ENCODE assay signal across 26 cellular contexts in the genomic region with DNA sequence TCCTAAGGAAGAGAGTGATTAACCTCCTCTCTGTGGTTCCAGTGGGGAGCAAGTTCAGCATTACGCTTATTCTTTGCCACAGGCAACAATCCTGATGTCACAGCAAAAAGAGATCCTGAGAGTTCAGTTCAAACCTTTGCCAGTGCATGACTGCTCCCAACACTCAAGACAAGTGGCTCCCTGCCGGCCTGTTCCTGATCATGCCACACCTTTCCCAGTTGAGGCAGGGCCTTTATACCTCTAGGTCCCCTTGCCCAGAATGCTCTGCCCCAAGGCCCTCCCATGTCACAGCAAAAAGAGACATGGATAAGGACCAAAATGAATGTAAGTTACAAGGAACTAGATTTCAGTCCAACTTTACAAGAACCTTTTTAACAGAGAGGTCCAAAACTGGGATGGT. TPM values are rescaled to one million over a fixed set of nuclear protein-coding genes. Genes with fewer than 3 reads are reported as not detected.
DNase-seq lines count a peak whose midpoint lies in the region; ATAC-seq and TF ChIP-seq lines count a peak whose summit lies in the region.
"Had no signal": no experiment of that assay in that cellular context is flagged by ENCODE, and none has a peak within 500 bp of the region (broad histone marks: within the 10 kb centered on the region; RNA-seq: fewer than 3 reads in every experiment).

No MANE protein-coding gene starts in this region.

- H3K4me3 Mint-ChIP-seq in stimulated activated effector memory CD8-positive, alpha-beta T cell treated with anti-CD3 and anti-CD28 coated beads, Interleukin-12 subunit alpha, Interleukin-12 subunit beta, amount 100 ng/mL, for 72 hours = no peak overlapping the region
- H3K4me3 Mint-ChIP-seq: CD14-positive monocyte; CD4-positive, alpha-beta memory T cell; CD8-positive, alpha-beta memory T cell had no signal

- no peaks in the 10 kb centered on the region for H3K4me1 Mint-ChIP-seq in stimulated activated effector memory CD8-positive, alpha-beta T cell treated with anti-CD3 and anti-CD28 coated beads, Interleukin-12 subunit alpha, Interleukin-12 subunit beta, amount 100 ng/mL, for 72 hours
- H3K4me1 Mint-ChIP-seq: CD4-positive, CD25-positive, alpha-beta regulatory T cell; CD8-positive, alpha-beta memory T cell had no signal

- peak overlapping the region; percentile 21 for H3K27ac Mint-ChIP-seq in stimulated activated effector memory CD8-positive, alpha-beta T cell treated with anti-CD3 and anti-CD28 coated beads, Interleukin-12 subunit alpha, Interleukin-12 subunit beta, amount 100 ng/mL, for 72 hours
- H3K27ac Mint-ChIP-seq: CD4-positive, CD25-positive, alpha-beta regulatory T cell; CD8-positive, alpha-beta memory T cell had no signal

- H3K27ac ChIP-seq in left ventricle myocardium inferior (replicated peaks) (no peak overlapping the region), right cardiac atrium (ENCODE audit: low read length) (no peak overlapping the region)
- H3K27ac ChIP-seq: BLaER1 had no signal

- H3K9me3 ChIP-seq in left ventricle myocardium inferior (replicated peaks) = no peaks in the 10 kb centered on the region
- H3K9me3 ChIP-seq in right cardiac atrium (ENCODE audit: control insufficient read depth, low read length) = no peaks in the 10 kb centered on the region
- H3K9me3 ChIP-seq: BE2C had no signal

- WGBS in right cardiac atrium = 79% methylated on average over 2 of the region's 2 CpGs

- H3K9me3 Mint-ChIP-seq in stimulated activated effector memory CD8-positive, alpha-beta T cell treated with anti-CD3 and anti-CD28 coated beads, Interleukin-12 subunit alpha, Interleukin-12 subunit beta, amount 100 ng/mL, for 72 hours = no peaks in the 10 kb centered on the region
- H3K9me3 Mint-ChIP-seq: CD14-positive monocyte; CD4-positive, alpha-beta memory T cell; CD4-positive, CD25-positive, alpha-beta regulatory T cell; CD8-positive, alpha-beta memory T cell had no signal

- H3K4me3 ChIP-seq in left ventricle myocardium inferior (no peak overlapping the region), right cardiac atrium (ENCODE audit: low read length) (no peak overlapping the region)
- H3K4me3 ChIP-seq: BLaER1, GM12878 had no signal

- H3K4me1 ChIP-seq in left ventricle myocardium inferior (peaks cover 23% of the 10 kb centered on the region), right cardiac atrium (ENCODE audit: control insufficient read depth, insufficient read depth, low read length) (no peaks in the 10 kb centered on the region)
- H3K4me1 ChIP-seq: BE2C, BLaER1 had no signal

- ATAC-seq in Right ventricle myocardium superior (ENCODE audit: poor library complexity) (peak; percentile 81), left ventricle myocardium superior (peak; percentile 89), right cardiac atrium (no peak)
- ATAC-seq in stimulated activated effector memory CD8-positive, alpha-beta T cell treated with anti-CD3 and anti-CD28 coated beads, Interleukin-12 subunit alpha, Interleukin-12 subunit beta, amount 100 ng/mL, for 72 hours = no peak
- ATAC-seq: GM12878 had no signal

- intact Hi-C loops in Right ventricle myocardium superior (cut with DNase I) (no loop called here), left ventricle myocardium inferior (cut with micrococcal nuclease) (no loop called here), left ventricle myocardium superior (cut with micrococcal nuclease) (no loop called here), right cardiac atrium (cut with DNase I) (no loop called here)

- H3K36me3 ChIP-seq in left ventricle myocardium inferior = peaks cover 65% of the 10 kb centered on the region

- H3K36me3 Mint-ChIP-seq in stimulated activated effector memory CD8-positive, alpha-beta T cell treated with anti-CD3 and anti-CD28 coated beads, Interleukin-12 subunit alpha, Interleukin-12 subunit beta, amount 100 ng/mL, for 72 hours = peaks cover 39% of the 10 kb centered on the region

- DNase-seq in Right ventricle myocardium superior (no peak), left ventricle myocardium inferior (no peak), left ventricle myocardium superior (peak; percentile 61), right cardiac atrium (no peak)
- no peak for DNase-seq in stimulated activated effector memory CD8-positive, alpha-beta T cell treated with anti-CD3 and anti-CD28 coated beads, Interleukin-12 subunit alpha, Interleukin-12 subunit beta, amount 100 ng/mL, for 72 hours (ENCODE audit: low spot score in 2 of 2)
- DNase-seq in activated CD8-positive, alpha-beta memory T cell treated with anti-CD3 and anti-CD28 coated beads, Interleukin-2, amount 50 U/mL, for 4 hours = no peak
- DNase-seq: 8988T; ACHN; BE2C; C1 segment of cervical spinal cord; CD4-positive, alpha-beta memory T cell; CD4-positive, CD25-positive, alpha-beta regulatory T cell; CD8-positive, alpha-beta memory T cell; COR-L47; DMS 273 treated with DMSO at 0.1 percent for 48 hours; DMS153; DMS53; DMS79; DND-41; EL; GDM1 had no signal

- H3K27me3 ChIP-seq in left ventricle myocardium inferior (ENCODE audit: low read depth) = no peaks in the 10 kb centered on the region
- no peaks in the 10 kb centered on the region for H3K27me3 ChIP-seq in right cardiac atrium (ENCODE audit: control insufficient read depth, insufficient read depth)
- H3K27me3 ChIP-seq: BE2C, BLaER1 had no signal

- no peak for TF ChIP-seq CTCF in left ventricle myocardium inferior (IDR thresholded peaks at IDR 0.05; ENCODE audit: borderline replicate concordance)

RNA-seq across cellular contexts. Expression of gene ARHGAP23, which starts 31.0 kb away (rescaled TPM):
- 58.3 TPM for total RNA-seq in Right ventricle myocardium superior
- total RNA-seq in left ventricle myocardium inferior = 60.8 TPM
- total RNA-seq in left ventricle myocardium superior = 70.3 TPM
- 10 to 100 TPM; 61.8 to 96.9 (median 77.4) TPM for total RNA-seq in right cardiac atrium
- 40.7 TPM for polyA plus RNA-seq in right cardiac atrium
- total RNA-seq: CD4-positive, alpha-beta memory T cell had no signal
- polyA plus RNA-seq: CD8-positive, alpha-beta memory T cell had no signal

RNA-seq across cellular contexts. Expression of gene SOCS7, which starts 45.6 kb away (rescaled TPM):
- total RNA-seq in Right ventricle myocardium superior (10.1 TPM), left ventricle myocardium inferior (13.2 TPM), left ventricle myocardium superior (15.2 TPM), right cardiac atrium (10 to 100 TPM; 13.0 to 16.4 (median 14.7) TPM)
- 7.4 TPM for polyA plus RNA-seq in right cardiac atrium

RNA-seq across cellular contexts. Expression of gene GPR179, which starts 53.5 kb away (rescaled TPM):
- total RNA-seq in Right ventricle myocardium superior (0.16 TPM), left ventricle myocardium inferior (0.05 TPM), left ventricle myocardium superior (not detected), right cardiac atrium (under 1 TPM in 1 of 4 donors, not detected in 3; 0.03 TPM)
- 0.07 TPM for polyA plus RNA-seq in right cardiac atrium
- total RNA-seq: G401 had no signal
- polyA plus RNA-seq: AG04450; CD14-positive monocyte; CD4-positive, alpha-beta memory T cell; CD4-positive, CD25-positive, alpha-beta regulatory T cell; CD8-positive, alpha-beta memory T cell had no signal

Comparison
In these comparisons a context has a peak if more than half of its experiments do, and no peak if none do; other contexts are left out.
1. ATAC-seq: peak in Right ventricle myocardium superior (single experiment) and left ventricle myocardium superior (single experiment); none in right cardiac atrium (0 of 2) and stimulated activated effector memory CD8-positive, alpha-beta T cell treated with anti-CD3 and anti-CD28 coated beads, Interleukin-12 subunit alpha, Interleukin-12 subunit beta, amount 100 ng/mL, for 72 hours (single experiment).